ENCODE assay signal across 14 cellular contexts in the genomic region with DNA sequence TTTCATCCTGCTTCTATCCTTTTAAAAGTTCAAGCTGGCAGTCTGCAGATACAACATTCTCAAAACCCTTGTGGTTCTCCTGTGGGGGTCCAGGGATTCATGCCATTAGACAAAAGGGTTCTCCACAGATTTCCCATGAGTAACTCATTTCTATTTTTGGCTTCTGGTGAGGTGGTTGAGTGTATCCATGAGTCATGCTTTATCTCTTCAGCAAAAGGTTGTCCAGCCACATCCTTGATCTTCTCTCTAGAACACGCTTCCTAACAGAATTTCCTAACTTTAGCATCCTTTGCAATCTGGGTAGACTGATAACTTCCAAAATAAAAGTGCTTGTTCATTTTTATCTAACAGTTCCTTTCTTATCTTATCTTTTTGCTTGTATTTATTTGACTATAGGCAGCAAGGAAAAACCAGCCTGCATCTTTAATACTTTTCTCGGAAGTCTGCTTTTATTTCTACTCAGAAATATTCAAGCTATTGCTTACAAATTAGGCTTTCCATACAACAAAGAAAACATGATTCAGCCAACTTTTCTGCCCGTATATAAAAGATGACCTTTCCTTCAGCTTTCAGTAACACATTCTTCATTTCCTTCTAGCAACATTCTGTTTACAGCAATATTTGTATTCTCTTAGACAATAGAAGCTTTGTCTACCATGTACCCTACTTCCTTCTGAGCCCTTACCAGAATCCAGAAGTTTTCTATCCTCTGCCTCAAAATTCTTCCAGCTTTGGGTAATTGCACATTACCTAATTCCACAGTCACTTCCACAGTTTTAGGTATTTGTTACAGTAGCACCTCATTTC.
DNase-seq lines count a peak whose midpoint lies in the region; ATAC-seq, FAIRE-seq and TF ChIP-seq lines count a peak whose summit lies in the region.
"Had no signal": no experiment of that assay in that cellular context is flagged by ENCODE, and none has a peak within 500 bp of the region (broad histone marks: within the 10 kb centered on the region; RNA-seq: fewer than 3 reads in every experiment).

No MANE protein-coding gene starts in this region.

- no peak overlapping the region for H3K4me3 Mint-ChIP-seq in T-cell
- no peak overlapping the region for H3K4me3 Mint-ChIP-seq in WTC11
- H3K4me3 Mint-ChIP-seq: activated CD8-positive, alpha-beta memory T cell treated with anti-CD3 and anti-CD28 coated beads, Interleukin-2, amount 10 ng/mL, durations not matched to agents 7 days and 5 days had no signal

- peak overlapping the region; percentile 64 for H3K9ac ChIP-seq in endothelial cell of umbilical vein (replicated peaks; ENCODE audit: extremely low read depth, insufficient read depth, low read length)
- no peak overlapping the region for H3K9ac ChIP-seq in trophoblast cell (ENCODE audit: low read length)

- H3K14ac ChIP-seq in trophoblast cell (ENCODE audit: low read length), result no peak overlapping the region

- H4K12ac ChIP-seq in trophoblast cell (ENCODE audit: low read depth, low read length), result no peak overlapping the region

- peak; percentile 31 for TF ChIP-seq POLR2A in endothelial cell of umbilical vein (IDR thresholded peaks at IDR 0.05; ENCODE audit: low read depth, low read length)

- no peak overlapping the region for H2BK5ac ChIP-seq in trophoblast cell (ENCODE audit: low read depth, low read length, poor library complexity)

- H2BK120ac ChIP-seq in trophoblast cell (ENCODE audit: insufficient read depth, low read length, poor library complexity), result no peak overlapping the region

- no peak overlapping the region for H3K23ac ChIP-seq in trophoblast cell (ENCODE audit: low read length)

- peak; percentile 63 for FAIRE-seq in endothelial cell of umbilical vein (lab: Jason Lieb, UNC)
- FAIRE-seq: endometrium, GM18507, HTR-8/SVneo had no signal

- peaks cover 9% of the 10 kb centered on the region for H3K36me3 Mint-ChIP-seq in T-cell
- H3K36me3 Mint-ChIP-seq in WTC11, result peaks cover 60% of the 10 kb centered on the region

- H3K27ac Mint-ChIP-seq in T-cell (no peak overlapping the region), WTC11 (no peak overlapping the region)
- H3K27ac Mint-ChIP-seq: activated CD8-positive, alpha-beta memory T cell treated with anti-CD3 and anti-CD28 coated beads, Interleukin-2, amount 10 ng/mL, durations not matched to agents 7 days and 5 days had no signal

- peaks cover 44% of the 10 kb centered on the region for H3K4me1 ChIP-seq in SJSA1 (replicated peaks)
- peaks cover 49% of the 10 kb centered on the region for H3K4me1 ChIP-seq in endothelial cell of umbilical vein (ENCODE audit: control insufficient read depth, extremely low read depth, insufficient read depth, low read length)
- H3K4me1 ChIP-seq in trophoblast cell (ENCODE audit: control insufficient read depth in 1 of 2, insufficient read depth in 2 of 2, low read length in 2 of 2), result peaks cover 2 to 4% of the 10 kb centered on the region in 2 experiments
- no peaks in the 10 kb centered on the region for H3K4me1 ChIP-seq in upper lobe of right lung

- intact Hi-C loops in endothelial cell of umbilical vein (cut with micrococcal nuclease), result loop anchor here (1.0 kb wide), 3 partner anchors 15 to 86 kb away; no protein-coding TSS in a partner anchor
- intact Hi-C loops in upper lobe of right lung (cut with DNase I), result no loop called here

- no peak for TF ChIP-seq CTCF in endothelial cell of umbilical vein (IDR thresholded peaks at IDR 0.05; ENCODE audit: extremely low read depth in 1 of 2, insufficient read depth in 1 of 2, low read depth in 1 of 2, low read length in 2 of 2)
- TF ChIP-seq CTCF in WTC11 (IDR thresholded peaks at IDR 0.05), result no peak
- no peak for TF ChIP-seq CTCF in upper lobe of right lung (IDR thresholded peaks at IDR 0.05)

- no CpG with 5 or more reads among the region's 3 CpGs for WGBS in trophoblast cell (ENCODE audit: extremely low coverage, insufficient coverage, insufficient read length)

- H3K9me3 ChIP-seq in SJSA1 (replicated peaks), result peaks cover 14% of the 10 kb centered on the region
- peaks cover 2% of the 10 kb centered on the region for H3K9me3 ChIP-seq in endothelial cell of umbilical vein (replicated peaks; ENCODE audit: control insufficient read depth, insufficient read depth, low read length)
- H3K9me3 ChIP-seq in trophoblast cell (ENCODE audit: insufficient read depth, low read depth, low read length), result peaks cover 5% of the 10 kb centered on the region
- peaks cover 15% of the 10 kb centered on the region for H3K9me3 ChIP-seq in upper lobe of right lung

- peaks cover 15 to 36% (median 16%) of the 10 kb centered on the region in 3 donors for H3K9me3 Mint-ChIP-seq in T-cell
- H3K9me3 Mint-ChIP-seq in WTC11, result peaks cover 78% of the 10 kb centered on the region

- no peak overlapping the region for H3K4me3 ChIP-seq in SJSA1
- H3K4me3 ChIP-seq in endothelial cell of umbilical vein (replicated peaks in 1 of 3; ENCODE audit: insufficient read depth in 1 of 3, low read depth in 1 of 3, low read length in 3 of 3), result no peak overlapping the region
- no peak overlapping the region for H3K4me3 ChIP-seq in trophoblast cell (ENCODE audit: low read depth, low read length)
- no peak overlapping the region for H3K4me3 ChIP-seq in upper lobe of right lung

- H3K27me3 ChIP-seq in SJSA1 (replicated peaks) (no peaks in the 10 kb centered on the region), endothelial cell of umbilical vein (ENCODE audit: control insufficient read depth in 2 of 2, insufficient read depth in 2 of 2, low read length in 2 of 2) (no peaks in the 10 kb centered on the region), trophoblast cell (ENCODE audit: insufficient read depth, low read length) (no peaks in the 10 kb centered on the region), upper lobe of right lung (no peaks in the 10 kb centered on the region)

- no peak overlapping the region for H3K4ac ChIP-seq in trophoblast cell (ENCODE audit: low read depth, low read length)

- DNase-seq in EH (ENCODE audit: low read depth) (peak; percentile 99), SJSA1 (ENCODE audit: low read depth in 1 of 2, low spot score in 2 of 2) (peak; percentile 74 to 84), endothelial cell of umbilical vein (ENCODE audit: low read depth, low spot score) (peak; percentile 74), trophoblast cell (peak; percentile 40 to 90), T-cell (no peak), WTC11 (ENCODE audit: low spot score) (no peak), upper lobe of right lung (no peak), HuH-7.5 (ENCODE audit: low spot score) (no peak)
- DNase-seq: activated CD8-positive, alpha-beta memory T cell treated with anti-CD3 and anti-CD28 coated beads, Interleukin-2, amount 10 ng/mL, durations not matched to agents 7 days and 5 days; NCI-H1694 treated with DMSO at 0.1 percent for 48 hours; stimulated activated CD4-positive, alpha-beta T cell treated with anti-CD3 and anti-CD28 coated beads, Interleukin-12 subunit alpha, Interleukin-12 subunit beta, amount 100 ng/mL, for 4 hours had no signal

- H3K36me3 ChIP-seq in SJSA1, result no peaks in the 10 kb centered on the region
- no peaks in the 10 kb centered on the region for H3K36me3 ChIP-seq in endothelial cell of umbilical vein (ENCODE audit: control insufficient read depth in 2 of 2, extremely low read depth in 1 of 2, insufficient read depth in 2 of 2, low read length in 2 of 2)
- H3K36me3 ChIP-seq in trophoblast cell (ENCODE audit: control insufficient read depth in 1 of 2, insufficient read depth in 2 of 2, low read length in 2 of 2), result peaks cover 0 to 5% of the 10 kb centered on the region in 2 experiments
- no peaks in the 10 kb centered on the region for H3K36me3 ChIP-seq in upper lobe of right lung

- H2AK5ac ChIP-seq in trophoblast cell (ENCODE audit: low read length), result no peak overlapping the region

- no peak overlapping the region for H2BK12ac ChIP-seq in trophoblast cell (ENCODE audit: low read length)

- no peak for ATAC-seq in T-cell (replicated peaks in 1 of 4)
- no peak for ATAC-seq in WTC11
- no peak for ATAC-seq in upper lobe of right lung
- ATAC-seq: activated CD8-positive, alpha-beta memory T cell treated with anti-CD3 and anti-CD28 coated beads, Interleukin-2, amount 10 ng/mL, durations not matched to agents 7 days and 5 days had no signal

- CTCF ChIA-PET in endothelial cell of umbilical vein (lab: Charles Lee) (interaction anchor here (0.7 to 1.8 kb wide), 9 partner anchors 9 to 86 kb away, joined by 3 to 7 read pairs (median 4); partner anchors contain the start of gene IL6), T-cell (lab: Charles Lee) (no interaction called here), WTC11 (lab: Charles Lee) (no interaction called here)

- H3K4me1 Mint-ChIP-seq in T-cell, result no peaks in the 10 kb centered on the region
- peaks cover 5% of the 10 kb centered on the region for H3K4me1 Mint-ChIP-seq in WTC11
- H3K4me1 Mint-ChIP-seq: activated CD8-positive, alpha-beta memory T cell treated with anti-CD3 and anti-CD28 coated beads, Interleukin-2, amount 10 ng/mL, durations not matched to agents 7 days and 5 days had no signal

- dilution Hi-C loops in endothelial cell of umbilical vein (cut with MboI; ENCODE audit: extremely low pct_ligation_motif_present, low sequenced_read_pairs), result no loop called here

- H4K91ac ChIP-seq in trophoblast cell (ENCODE audit: low read depth, low read length), result no peak overlapping the region

- H3K4me2 ChIP-seq in endothelial cell of umbilical vein (ENCODE audit: insufficient read depth, low read length) (peak overlapping the region; percentile 27), trophoblast cell (ENCODE audit: low read length) (no peak overlapping the region)

- H4K8ac ChIP-seq in trophoblast cell (ENCODE audit: low read depth, low read length), result no peak overlapping the region

- no peak overlapping the region for H2AFZ ChIP-seq in endothelial cell of umbilical vein (ENCODE audit: low read depth, low read length)
- H2AFZ ChIP-seq in trophoblast cell (ENCODE audit: insufficient read depth, low read length, poor library complexity), result no peak overlapping the region

- no peaks in the 10 kb centered on the region for H3K79me2 ChIP-seq in endothelial cell of umbilical vein (ENCODE audit: control insufficient read depth, insufficient read depth, low read length)
- no peaks in the 10 kb centered on the region for H3K79me2 ChIP-seq in trophoblast cell (ENCODE audit: control insufficient read depth, insufficient read depth, low read length, poor library complexity)

- peaks cover 1 to 4% of the 10 kb centered on the region in 2 donors for H3K27me3 Mint-ChIP-seq in T-cell
- H3K27me3 Mint-ChIP-seq in WTC11 (ENCODE audit: low read depth), result peaks cover 3% of the 10 kb centered on the region; the same call in 1 of the 2 replicates

- H3K27ac ChIP-seq in SJSA1 (peak overlapping the region; percentile 88), endothelial cell of umbilical vein (ENCODE audit: insufficient read depth, low read depth, low read length) (peak overlapping the region; percentile 93), trophoblast cell (ENCODE audit: low read depth, low read length) (no peak overlapping the region), upper lobe of right lung (no peak overlapping the region)

- BruUV-seq in endothelial cell of umbilical vein (replicated peaks; lab: Mats Ljungman, UMichigan), result no TSS peak

- H4K20me1 ChIP-seq in endothelial cell of umbilical vein (replicated peaks; ENCODE audit: control insufficient read depth, extremely low read depth, insufficient read depth, low read length), result no peaks in the 10 kb centered on the region

- POLR2A ChIA-PET in endothelial cell of umbilical vein (lab: Charles Lee), result interaction anchor here (0.9 kb wide), 1 partner anchor 79 kb away, joined by 3 read pairs; the partner anchor contains the start of gene IL6
- POLR2A ChIA-PET in T-cell (lab: Charles Lee), result no interaction called here
- POLR2A ChIA-PET in WTC11 (lab: Charles Lee), result no interaction called here

- no peaks in the 10 kb centered on the region for H3K79me1 ChIP-seq in trophoblast cell (ENCODE audit: low read length)

- H3K18ac ChIP-seq in trophoblast cell (ENCODE audit: low read length), result no peak overlapping the region

- H3K9me1 ChIP-seq in endothelial cell of umbilical vein (replicated peaks; ENCODE audit: control insufficient read depth, extremely low read depth, insufficient read depth, low read length), result no peaks in the 10 kb centered on the region

Comparison
In these comparisons a context has a peak if more than half of its experiments do, and no peak if none do; other contexts are left out.
1. DNase-seq: peak in EH (single experiment), SJSA1 (2 of 2), endothelial cell of umbilical vein (single experiment) and trophoblast cell (2 of 2); none in T-cell (0 of 34), WTC11 (single experiment), upper lobe of right lung (single experiment) and HuH-7.5 (single experiment).
2. H3K27ac ChIP-seq: peak in SJSA1 (single experiment) and endothelial cell of umbilical vein (single experiment); none in trophoblast cell (single experiment) and upper lobe of right lung (single experiment).